In genomic region chr19:44848805-44849457, GRCh38 we compare ENCODE assay signal across 9 cellular contexts. TPM values are rescaled to one million over a fixed set of nuclear protein-coding genes. Genes with fewer than 3 reads are reported as not detected.
DNase-seq lines count a peak whose midpoint lies in the region; ATAC-seq and TF ChIP-seq lines count a peak whose summit lies in the region.
"Had no signal": no experiment of that assay in that cellular context is flagged by ENCODE, and none has a peak within 500 bp of the region (broad histone marks: within the 10 kb centered on the region; RNA-seq: fewer than 3 reads in every experiment).

No MANE protein-coding gene starts in this region.

- H3K36me3 Mint-ChIP-seq in nephron (ENCODE audit: low read depth): peaks cover 9% of the 10 kb centered on the region

- no peaks in the 10 kb centered on the region for H3K27me3 Mint-ChIP-seq in nephron (ENCODE audit: low read depth)

- DNase-seq in cardiac muscle cell (ENCODE audit: low read depth in 1 of 2, low spot score in 1 of 2) (peak in 1 of 2 donors; percentile 26), Right ventricle myocardium inferior (ENCODE audit: missing footprints) (no peak), esophagus squamous epithelium (lab: John Stamatoyannopoulos, UW) (no peak), globus pallidus (ENCODE audit: low spot score) (no peak), DMS153 treated with DMSO at 0.1 percent for 48 hours (lab: John Stamatoyannopoulos, UW; ENCODE audit: unreplicated experiment) (no peak), lower leg skin (ENCODE audit: low spot score in 2 of 2) (no peak)

- H3K9me3 ChIP-seq in cardiac muscle cell (ENCODE audit: low read depth) (no peaks in the 10 kb centered on the region), esophagus squamous epithelium (no peaks in the 10 kb centered on the region)

- TF ChIP-seq POLR2A in esophagus squamous epithelium (IDR thresholded peaks at IDR 0.05): no peak
- TF ChIP-seq POLR2A in lower leg skin (IDR thresholded peaks at IDR 0.05): no peak

- no peaks in the 10 kb centered on the region for H3K9me3 Mint-ChIP-seq in nephron

- H3K27me3 ChIP-seq in cardiac muscle cell (no peaks in the 10 kb centered on the region), esophagus squamous epithelium (peaks cover 0 to 3% (median 0%) of the 10 kb centered on the region in 4 donors)

- H3K4me3 ChIP-seq in cardiac muscle cell (peak overlapping the region; percentile 78), esophagus squamous epithelium (peak overlapping the region; percentile 72 to 100 (median 76)), lower leg skin (ENCODE audit: low read depth, poor library complexity, severe bottlenecking) (no peak overlapping the region)

- H3K4me1 Mint-ChIP-seq in nephron: peaks cover 36% of the 10 kb centered on the region

- ATAC-seq in Right ventricle myocardium inferior (no peak), HG03469 (IDR thresholded peaks at IDR 0.05; ENCODE audit: unreplicated experiment) (no peak)

- H3K27ac ChIP-seq in cardiac muscle cell (peak overlapping the region; percentile 99), esophagus squamous epithelium (peak overlapping the region; percentile 95 to 99 (median 96))

- H3K27ac Mint-ChIP-seq in nephron: peak overlapping the region; percentile 53 to 99 (median 94)

- H3K4me1 ChIP-seq in cardiac muscle cell (ENCODE audit: low read depth) (peaks cover 20% of the 10 kb centered on the region), esophagus squamous epithelium (peaks cover 21 to 71% (median 27%) of the 10 kb centered on the region in 3 donors)

- intact Hi-C loops in Right ventricle myocardium inferior (cut with DNase I) (loop anchor here (5.0 kb wide), 1 partner anchor 132 kb away; no protein-coding TSS in a partner anchor), esophagus squamous epithelium (cut with DNase I) (loop anchor here (10.0 kb wide), 1 partner anchor 124 kb away; no protein-coding TSS in a partner anchor), lower leg skin (cut with DNase I; ENCODE audit: low total_unique reads) (loop anchor here (10.0 kb wide), 1 partner anchor 54 kb away; no protein-coding TSS in a partner anchor)

- H3K36me3 ChIP-seq in cardiac muscle cell: peaks cover 2% of the 10 kb centered on the region
- peaks cover 0 to 15% (median 0%) of the 10 kb centered on the region in 3 donors for H3K36me3 ChIP-seq in esophagus squamous epithelium

- TF ChIP-seq CTCF in cardiac muscle cell (IDR thresholded peaks at IDR 0.05; ENCODE audit: low read depth, low read length) (no peak), esophagus squamous epithelium (IDR thresholded peaks at IDR 0.05) (no peak), nephron (IDR thresholded peaks at IDR 0.05; ENCODE audit: unreplicated experiment in 3 of 3) (no peak), lower leg skin (IDR thresholded peaks at IDR 0.05) (no peak)

- H3K4me3 Mint-ChIP-seq in nephron: peak overlapping the region; percentile 91 to 99 (median 99)

- WGBS in esophagus squamous epithelium, 2 donors: 41 to 47% methylated on average over 12 to 15 of the region's 18 CpGs
- WGBS in lower leg skin, 2 donors: 45 to 48% methylated on average over 18 of the region's 18 CpGs

RNA-seq across cellular contexts. Expression of gene NECTIN2, which starts 2.8 kb away (rescaled TPM):
- total RNA-seq in cardiac muscle cell (135 and 144 TPM in 2 replicates), Right ventricle myocardium inferior (41.8 TPM), esophagus squamous epithelium (100 to 1,000 TPM in 1 of 4 donors, 10 to 100 TPM in 3; 42.9 to 103 (median 60.9) TPM), lower leg skin (10 to 100 TPM; 75.2 to 91.1 (median 82.4) TPM)
- polyA plus RNA-seq in cardiac muscle cell: 155 and 156 TPM in 2 replicates

RNA-seq across cellular contexts. Expression of gene BCAM, which starts 40.0 kb away (rescaled TPM):
- 338 TPM in 2 replicates for total RNA-seq in cardiac muscle cell
- 41.4 and 56.1 TPM in 2 replicates for polyA plus RNA-seq in cardiac muscle cell
- total RNA-seq in Right ventricle myocardium inferior: 91.9 TPM
- 10 to 100 TPM in 3 of 4 donors, 1 to 10 TPM in 1; 7.2 to 24.8 (median 17.6) TPM for total RNA-seq in esophagus squamous epithelium
- 10 to 100 TPM; 32.3 to 73.5 (median 58.0) TPM for total RNA-seq in lower leg skin
- total RNA-seq: T-helper 1 cell treated with Interleukin-12 subunit alpha and Interleukin-12 subunit beta and Interleukin-4 antibody, amounts not matched to agents 30 ng/mL and 1 ng/mL, for 36 hours had no signal

RNA-seq across cellular contexts. Expression of gene TOMM40, which starts 42.1 kb away (rescaled TPM):
- total RNA-seq in cardiac muscle cell (119 and 150 TPM in 2 replicates), Right ventricle myocardium inferior (45.3 TPM), esophagus squamous epithelium (100 to 1,000 TPM in 1 of 4 donors, 10 to 100 TPM in 3; 64.7 to 142 (median 79.0) TPM), lower leg skin (10 to 100 TPM; 32.5 to 52.3 (median 46.4) TPM)
- 135 and 172 TPM in 2 replicates for polyA plus RNA-seq in cardiac muscle cell

RNA-seq across cellular contexts. Expression of gene APOE, which starts 56.7 kb away (rescaled TPM):
- total RNA-seq in cardiac muscle cell: 908 and 1,026 TPM in 2 replicates
- 517 and 749 TPM in 2 replicates for polyA plus RNA-seq in cardiac muscle cell
- 9.9 TPM for total RNA-seq in Right ventricle myocardium inferior
- total RNA-seq in esophagus squamous epithelium: 100 to 1,000 TPM in 1 of 4 donors, 10 to 100 TPM in 1, 1 to 10 TPM in 2; 5.7 to 141 (median 20.7) TPM
- total RNA-seq in lower leg skin: 100 to 1,000 TPM; 511 to 997 (median 747) TPM
